In the genomic region with DNA sequence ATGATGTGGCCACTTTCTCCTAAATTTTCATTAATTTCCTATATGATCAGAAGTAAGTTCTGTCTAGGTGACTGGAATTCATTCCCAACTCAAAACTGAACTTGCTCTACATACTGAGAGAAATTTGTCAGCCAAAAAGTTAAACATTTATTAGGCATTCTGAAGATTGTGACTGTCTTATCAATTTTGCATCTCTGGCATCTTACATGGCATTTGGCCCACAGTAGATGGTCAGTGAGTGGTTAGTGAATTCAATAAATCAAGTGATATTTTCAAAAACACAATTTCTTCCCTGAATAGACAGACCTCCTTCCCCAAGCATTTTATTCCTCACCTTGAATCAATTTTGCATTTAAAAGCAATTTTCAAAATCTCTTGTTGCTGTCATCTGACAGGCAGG, we compare ENCODE assay signal across 30 cellular contexts.
"Had no signal": no experiment of that assay in that cellular context is flagged by ENCODE, and none has a peak within 500 bp of the region (broad histone marks: within the 10 kb centered on the region; RNA-seq: fewer than 3 reads in every experiment).

No MANE protein-coding gene starts in this region.

- H3K36me3 ChIP-seq: esophagus squamous epithelium, gastroesophageal sphincter, heart right ventricle had no signal

- H3K27me3 ChIP-seq: esophagus squamous epithelium, gastroesophageal sphincter, heart right ventricle, hepatocyte had no signal

- H3K9me3 ChIP-seq: esophagus squamous epithelium, gastroesophageal sphincter had no signal

- FAIRE-seq: astrocyte, colon, endothelial cell of umbilical vein had no signal

- ATAC-seq: activated T-helper 17 cell treated with anti-CD3 and anti-CD28 coated beads, Interleukin-2, amount 50 U/mL, for 72 hours; effector memory CD8-positive, alpha-beta T cell; gastroesophageal sphincter; heart right ventricle; WTC11 had no signal

- H3K4me1 ChIP-seq: heart right ventricle had no signal

- DNase-seq: activated CD4-positive, alpha-beta memory T cell treated with anti-CD3 and anti-CD28 coated beads, Interleukin-2, amount 10 ng/mL, durations not matched to agents 7 days and 5 days; activated CD4-positive, alpha-beta T cell treated with anti-CD3 and anti-CD28 coated beads for 1 hour; activated CD4-positive, alpha-beta T cell treated with anti-CD3 and anti-CD28 coated beads for 4 hours; activated CD4-positive, alpha-beta T cell treated with anti-CD3 and anti-CD28 coated beads, Interleukin-2, amount 10 ng/mL, durations not matched to agents 7 days and 5 days; activated CD4-positive, alpha-beta T cell treated with anti-CD3 and anti-CD28 coated beads, Interleukin-2, amount 50 U/mL, for 4 hours; activated CD8-positive, alpha-beta memory T cell treated with anti-CD3 and anti-CD28 coated beads, Interleukin-2, amount 50 U/mL, for 48 hours; activated effector memory CD4-positive, alpha-beta T cell treated with Interleukin-2 at 50 U/mL for 16 hours; activated gamma-delta T cell treated with Interleukin-2 at 50 U/mL for 16 hours; activated naive CD4-positive, alpha-beta T cell treated with anti-CD3 and anti-CD28 coated beads, Interleukin-2, amount 50 U/mL, for 16 hours; activated naive CD4-positive, alpha-beta T cell treated with Interleukin-2 at 50 U/mL for 16 hours; activated T-cell treated with anti-CD3 and anti-CD28 coated beads for 4 hours; activated T-cell treated with anti-CD3 and anti-CD28 coated beads, Interleukin-2, amount 50 U/mL, for 24 hours; amniotic stem cell; anterior cingulate cortex; cortex of kidney; dermis blood vessel endothelial cell; effector CD4-positive, alpha-beta T cell; effector memory CD8-positive, alpha-beta T cell; esophagus squamous epithelium; foreskin melanocyte; heart right ventricle; T-helper 2 cell had no signal

- H3K27ac ChIP-seq: epithelial cell of prostate, esophagus squamous epithelium, gastroesophageal sphincter, heart right ventricle, hepatocyte had no signal

- H3K4me2 ChIP-seq: hepatocyte had no signal

- H3K4me3 ChIP-seq: esophagus squamous epithelium, gastroesophageal sphincter, heart right ventricle, hepatocyte had no signal
